Comparison of ENCODE assay signal across 9 cellular contexts in genomic region chr3:106333911-106334618, GRCh38.
DNase-seq lines count a peak whose midpoint lies in the region; ATAC-seq lines count a peak whose summit lies in the region.
"Had no signal": no experiment of that assay in that cellular context is flagged by ENCODE, and none has a peak within 500 bp of the region (broad histone marks: within the 10 kb centered on the region; RNA-seq: fewer than 3 reads in every experiment).

No MANE protein-coding gene starts in this region.

- peak; percentile 75 for ATAC-seq in GM19397 (IDR thresholded peaks at IDR 0.05; ENCODE audit: unreplicated experiment)
- ATAC-seq in HG03354 (IDR thresholded peaks at IDR 0.05; ENCODE audit: poor library complexity, severe bottlenecking, unreplicated experiment) = peak; percentile 62
- no peak for ATAC-seq in HG03469 (IDR thresholded peaks at IDR 0.05; ENCODE audit: unreplicated experiment)

- peak; percentile 63 for DNase-seq in activated naive CD4-positive, alpha-beta T cell treated with anti-CD3 and anti-CD28 coated beads, Interleukin-2, amount 50 U/mL, for 16 hours
- DNase-seq in stimulated activated CD4-positive, alpha-beta T cell treated with anti-CD3 and anti-CD28 coated beads, Interleukin-12 subunit alpha, Interleukin-12 subunit beta, amount 100 ng/mL, for 4 hours = peak; percentile 32
- no peak for DNase-seq in LoVo (ENCODE audit: low spot score)
- no peak for DNase-seq in NCI-H146 treated with DMSO at 0.1 percent for 48 hours (lab: John Stamatoyannopoulos, UW; ENCODE audit: unreplicated experiment)
- DNase-seq in H7 = no peak

- no peaks in the 10 kb centered on the region for H3K36me3 ChIP-seq in H7 (replicated peaks; ENCODE audit: control insufficient read depth, insufficient read depth, low read length)

- H3K27me3 ChIP-seq in H7 (ENCODE audit: control insufficient read depth, insufficient read depth, low read length) = no peaks in the 10 kb centered on the region

- H3K4me3 ChIP-seq in H7 (ENCODE audit: insufficient read depth, low read depth, low read length) = no peak overlapping the region
- H3K4me3 ChIP-seq: lung had no signal

Comparison
In these comparisons a context has a peak if more than half of its experiments do, and no peak if none do; other contexts are left out.
1. DNase-seq: peak in activated naive CD4-positive, alpha-beta T cell treated with anti-CD3 and anti-CD28 coated beads, Interleukin-2, amount 50 U/mL, for 16 hours (single experiment) and stimulated activated CD4-positive, alpha-beta T cell treated with anti-CD3 and anti-CD28 coated beads, Interleukin-12 subunit alpha, Interleukin-12 subunit beta, amount 100 ng/mL, for 4 hours (single experiment); none in LoVo (single experiment), NCI-H146 treated with DMSO at 0.1 percent for 48 hours (single experiment) and H7 (single experiment).